36 cellular contexts compared by ENCODE assay signal in the genomic region with DNA sequence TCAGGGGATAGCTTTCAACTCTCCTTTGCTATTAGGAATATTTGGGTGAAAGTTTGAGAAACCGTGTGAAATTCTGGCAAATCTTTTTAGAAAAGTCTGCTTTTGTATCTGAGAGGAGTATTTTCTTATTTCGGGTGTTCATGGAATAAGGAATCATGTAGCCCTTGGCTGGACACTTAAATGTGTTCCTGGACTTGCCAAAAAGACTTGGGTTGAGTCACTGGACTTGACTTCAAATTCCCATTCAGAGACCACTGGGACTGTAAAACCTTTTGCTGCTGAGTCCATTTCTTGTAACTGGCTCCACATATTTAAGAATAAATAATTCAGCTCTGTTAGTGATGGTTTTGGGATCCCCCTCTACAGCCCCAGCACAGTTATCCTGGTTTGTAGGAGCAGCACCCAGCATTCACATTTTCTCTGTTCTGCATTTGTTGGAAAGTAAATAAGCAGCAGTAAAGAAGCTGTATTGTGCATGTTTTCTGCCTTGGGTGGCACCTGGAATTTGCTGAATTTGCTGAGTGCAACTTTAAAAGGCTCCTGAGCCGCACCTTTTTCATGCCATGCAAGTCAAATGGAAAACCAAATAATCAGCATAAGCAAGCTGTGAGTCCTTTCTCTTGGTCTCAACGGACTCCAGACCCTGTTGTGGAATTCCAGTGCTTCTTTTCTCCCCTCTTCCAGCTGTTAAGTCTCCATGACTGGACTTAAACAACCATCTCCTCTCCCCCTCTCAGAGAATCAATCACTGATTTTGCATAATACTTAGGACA. TPM values are rescaled to one million over a fixed set of nuclear protein-coding genes. Genes with fewer than 3 reads are reported as not detected.
DNase-seq lines count a peak whose midpoint lies in the region; ATAC-seq and TF ChIP-seq lines count a peak whose summit lies in the region.
"Had no signal": no experiment of that assay in that cellular context is flagged by ENCODE, and none has a peak within 500 bp of the region (broad histone marks: within the 10 kb centered on the region; RNA-seq: fewer than 3 reads in every experiment).

No MANE protein-coding gene starts in this region.

- DNase-seq in H7 (peak; percentile 59), iPS DF 6.9 (ENCODE audit: low read depth, low spot score) (peak; percentile 31), nephron progenitor cell (no peak), NCI-H1092 (lab: John Stamatoyannopoulos, UW) (no peak), BE2C (no peak)
- no peak for DNase-seq in T-helper 2 cell treated with Interferon-gamma antibody and Interleukin-4, amounts not matched to agents 5 μg/mL and 100 μg/mL, for 36 hours (ENCODE audit: low spot score)
- DNase-seq: activated CD4-positive, alpha-beta T cell treated with anti-CD3 and anti-CD28 coated beads, Interleukin-2, amount 50 U/mL, for 48 hours; activated T-cell treated with anti-CD3 and anti-CD28 coated beads, Interleukin-2, amount 50 U/mL, for 72 hours; AML-193; CD4-positive, alpha-beta T cell; central memory CD4-positive, alpha-beta T cell; DMS79 treated with DMSO at 0.1 percent for 48 hours; GM23248; hypothalamus; Karpas-422; kidney; lower lobe of right lung; NCI-H1436; NCI-H345; right cardiac atrium; Right ventricle myocardium superior; stimulated activated CD8-positive, alpha-beta memory T cell treated with anti-CD3 and anti-CD28 coated beads, Interleukin-4, amount 100 ng/mL, for 48 hours; stomach; T-helper 17 cell; tibial artery had no signal

- H3K4me3 Mint-ChIP-seq in nephron progenitor cell, result peak overlapping the region; percentile 24
- H3K4me3 Mint-ChIP-seq in T-helper 2 cell treated with Interferon-gamma antibody and Interleukin-4, amounts not matched to agents 5 μg/mL and 100 μg/mL, for 36 hours, result no peak overlapping the region
- H3K4me3 Mint-ChIP-seq: activated T-cell treated with anti-CD3 and anti-CD28 coated beads, Interleukin-2, amount 50 U/mL, for 72 hours; CD4-positive, alpha-beta T cell; dendritic cell treated with granulocyte-macrophage colony-stimulating factor and Interleukin-4, amounts not matched to agents 40 ng/mL and 50 ng/mL, for 4 days; neural crest cell; T-helper 17 cell had no signal

- peak overlapping the region; percentile 47 for H3K27ac ChIP-seq in ectodermal cell (ENCODE audit: insufficient read depth, low read depth, low read length, poor library complexity, severe bottlenecking)
- H3K27ac ChIP-seq in iPS DF 6.9 (ENCODE audit: low read length), result no peak overlapping the region
- H3K27ac ChIP-seq: esophagus muscularis mucosa, gastroesophageal sphincter, GM23248, lower lobe of right lung, stomach, tibial artery had no signal

- no peaks in the 10 kb centered on the region for H3K27me3 ChIP-seq in H7 (ENCODE audit: control insufficient read depth, insufficient read depth, low read length)
- no peaks in the 10 kb centered on the region for H3K27me3 ChIP-seq in ectodermal cell (ENCODE audit: control insufficient read depth, insufficient read depth, low read length, poor library complexity, severe bottlenecking)
- H3K27me3 ChIP-seq in iPS DF 6.9 (ENCODE audit: control insufficient read depth, insufficient read depth, low read length), result no peaks in the 10 kb centered on the region
- no peaks in the 10 kb centered on the region for H3K27me3 ChIP-seq in BE2C
- H3K27me3 ChIP-seq: esophagus muscularis mucosa, gastroesophageal sphincter, stomach, tibial artery had no signal

- peaks cover 78% of the 10 kb centered on the region for H3K4me1 Mint-ChIP-seq in nephron progenitor cell
- no peaks in the 10 kb centered on the region for H3K4me1 Mint-ChIP-seq in T-helper 2 cell treated with Interferon-gamma antibody and Interleukin-4, amounts not matched to agents 5 μg/mL and 100 μg/mL, for 36 hours (ENCODE audit: low read depth)
- H3K4me1 Mint-ChIP-seq: neural crest cell, T-helper 17 cell had no signal

- H3K36me3 Mint-ChIP-seq in nephron progenitor cell (ENCODE audit: low read depth), result peaks cover under 1% of the 10 kb centered on the region
- H3K36me3 Mint-ChIP-seq in T-helper 2 cell treated with Interferon-gamma antibody and Interleukin-4, amounts not matched to agents 5 μg/mL and 100 μg/mL, for 36 hours (ENCODE audit: low read depth), result no peaks in the 10 kb centered on the region

- TF ChIP-seq CTCF in nephron progenitor cell (IDR thresholded peaks at IDR 0.05), result no peak
- no peak for TF ChIP-seq CTCF in BE2C (IDR thresholded peaks at IDR 0.05; ENCODE audit: low read depth, low read length)

- H3K27ac Mint-ChIP-seq in nephron progenitor cell, result peak overlapping the region; percentile 98
- H3K27ac Mint-ChIP-seq in T-helper 2 cell treated with Interferon-gamma antibody and Interleukin-4, amounts not matched to agents 5 μg/mL and 100 μg/mL, for 36 hours, result no peak overlapping the region
- H3K27ac Mint-ChIP-seq: activated T-cell treated with anti-CD3 and anti-CD28 coated beads, Interleukin-2, amount 50 U/mL, for 72 hours; CD4-positive, alpha-beta T cell; dendritic cell treated with granulocyte-macrophage colony-stimulating factor and Interleukin-4, amounts not matched to agents 40 ng/mL and 50 ng/mL, for 4 days; T-helper 17 cell had no signal

- no peaks in the 10 kb centered on the region for H3K27me3 Mint-ChIP-seq in nephron progenitor cell (ENCODE audit: low read depth, poor library complexity)
- H3K27me3 Mint-ChIP-seq in T-helper 2 cell treated with Interferon-gamma antibody and Interleukin-4, amounts not matched to agents 5 μg/mL and 100 μg/mL, for 36 hours (ENCODE audit: low read depth), result peaks cover 6% of the 10 kb centered on the region

- no peaks in the 10 kb centered on the region for H3K36me3 ChIP-seq in H7 (replicated peaks; ENCODE audit: control insufficient read depth, insufficient read depth, low read length)
- no peaks in the 10 kb centered on the region for H3K36me3 ChIP-seq in ectodermal cell (ENCODE audit: control insufficient read depth, insufficient read depth, low read length)
- H3K36me3 ChIP-seq in iPS DF 6.9 (ENCODE audit: control insufficient read depth, insufficient read depth, low read length), result no peaks in the 10 kb centered on the region
- no peaks in the 10 kb centered on the region for H3K36me3 ChIP-seq in BE2C
- H3K36me3 ChIP-seq: esophagus muscularis mucosa, gastroesophageal sphincter, lower lobe of right lung, stomach, tibial artery had no signal

- peaks cover 49% of the 10 kb centered on the region for H3K4me1 ChIP-seq in ectodermal cell (ENCODE audit: control insufficient read depth, insufficient read depth, low read length)
- peaks cover 6% of the 10 kb centered on the region for H3K4me1 ChIP-seq in iPS DF 6.9 (ENCODE audit: control insufficient read depth, insufficient read depth, low read length)
- no peaks in the 10 kb centered on the region for H3K4me1 ChIP-seq in BE2C
- H3K4me1 ChIP-seq: lower lobe of right lung had no signal

- ATAC-seq in HG03097 (IDR thresholded peaks at IDR 0.05; ENCODE audit: low FRiP score, unreplicated experiment), result no peak
- ATAC-seq: activated CD4-positive, CD25-positive, alpha-beta regulatory T cell treated with anti-CD3 and anti-CD28 coated beads, Interleukin-2, amount 50 U/mL, for 24 hours; activated T-cell treated with anti-CD3 and anti-CD28 coated beads, Interleukin-2, amount 50 U/mL, for 72 hours; gastroesophageal sphincter; Panc1; SK-N-SH treated with all-trans-retinoic acid at 6 μM for 48 hours; T-helper 17 cell had no signal

- 65 to 66% methylated on average over 3 of the region's 4 CpGs for WGBS in ectodermal cell, 2 experiments
- 100% methylated on average over 1 of the region's 4 CpGs for WGBS in iPS DF 6.9 (ENCODE audit: insufficient coverage, insufficient read length)

- H3K4me3 ChIP-seq in H7 (ENCODE audit: insufficient read depth, low read depth, low read length) (no peak overlapping the region), ectodermal cell (ENCODE audit: insufficient read depth, low read depth, low read length) (no peak overlapping the region), iPS DF 6.9 (ENCODE audit: low read length) (no peak overlapping the region), BE2C (ENCODE audit: low read depth, low read length) (no peak overlapping the region)
- H3K4me3 ChIP-seq: esophagus muscularis mucosa, gastroesophageal sphincter, GM23248, lower lobe of right lung, stomach, tibial artery had no signal

- peaks cover under 1% of the 10 kb centered on the region for H3K9me3 Mint-ChIP-seq in nephron progenitor cell
- H3K9me3 Mint-ChIP-seq in T-helper 2 cell treated with Interferon-gamma antibody and Interleukin-4, amounts not matched to agents 5 μg/mL and 100 μg/mL, for 36 hours, result no peaks in the 10 kb centered on the region
- H3K9me3 Mint-ChIP-seq: activated T-cell treated with anti-CD3 and anti-CD28 coated beads, Interleukin-2, amount 50 U/mL, for 72 hours; CD4-positive, alpha-beta T cell; dendritic cell treated with granulocyte-macrophage colony-stimulating factor and Interleukin-4, amounts not matched to agents 40 ng/mL and 50 ng/mL, for 4 days; neural crest cell had no signal

- no peaks in the 10 kb centered on the region for H3K9me3 ChIP-seq in ectodermal cell (ENCODE audit: control insufficient read depth, low read length)
- no peaks in the 10 kb centered on the region for H3K9me3 ChIP-seq in iPS DF 6.9 (ENCODE audit: control insufficient read depth, insufficient read depth, low read length)
- no peaks in the 10 kb centered on the region for H3K9me3 ChIP-seq in BE2C
- H3K9me3 ChIP-seq: esophagus muscularis mucosa, gastroesophageal sphincter, lower lobe of right lung, stomach, tibial artery had no signal

RNA-seq across cellular contexts. Expression of a gene that starts 5.5 kb away (rescaled TPM):
- total RNA-seq in H7 (2014; rRNA removed; shearing (Covaris generic)), result not detected in 2 replicates
- not detected for polyA plus RNA-seq in ectodermal cell (2013, experiment 1 of 4)
- polyA plus RNA-seq in ectodermal cell (2013, experiment 2 of 4), result not detected
- polyA plus RNA-seq in ectodermal cell (2013, experiment 3 of 4), result not detected
- polyA plus RNA-seq in ectodermal cell (2013, experiment 4 of 4), result not detected
- not detected for polyA plus RNA-seq in BE2C (2012; ENCODE audit: insufficient read depth, insufficient read length, low read depth)
- total RNA-seq: A673; activated T-cell treated with anti-CD3 and anti-CD28 coated beads, Interleukin-2, amount 50 U/mL, for 72 hours; CD4-positive, alpha-beta T cell; esophagus muscularis mucosa; gastroesophageal sphincter; GM23248; kidney; lower lobe of right lung; neural crest cell; posterior vena cava; right cardiac atrium; Right ventricle myocardium superior; stomach; T-helper 17 cell had no signal
- polyA plus RNA-seq: GM23248, right cardiac atrium, stomach had no signal

RNA-seq across cellular contexts. Expression of a gene that starts 22.1 kb away (rescaled TPM):
- total RNA-seq in H7 (2014; rRNA removed; shearing (Covaris generic)), result 0.44 TPM in 1 of 2 replicates, not detected in the other
- 1.1 TPM for polyA plus RNA-seq in ectodermal cell (2013, experiment 1 of 4)
- 1.4 TPM for polyA plus RNA-seq in ectodermal cell (2013, experiment 2 of 4)
- polyA plus RNA-seq in ectodermal cell (2013, experiment 3 of 4), result 2.4 TPM
- polyA plus RNA-seq in ectodermal cell (2013, experiment 4 of 4), result 1.3 TPM
- not detected for polyA plus RNA-seq in BE2C (2012; ENCODE audit: insufficient read depth, insufficient read length, low read depth)
- total RNA-seq: activated T-cell treated with anti-CD3 and anti-CD28 coated beads, Interleukin-2, amount 50 U/mL, for 72 hours; CD4-positive, alpha-beta T cell; GM23248; posterior vena cava; T-helper 17 cell had no signal
- polyA plus RNA-seq: GM23248, right cardiac atrium had no signal

Comparison
In these comparisons a context has a peak if more than half of its experiments do, and no peak if none do; other contexts are left out.
1. DNase-seq: peak in H7 (single experiment) and iPS DF 6.9 (single experiment); none in nephron progenitor cell (single experiment), NCI-H1092 (single experiment), BE2C (single experiment) and T-helper 2 cell treated with Interferon-gamma antibody and Interleukin-4, amounts not matched to agents 5 μg/mL and 100 μg/mL, for 36 hours (single experiment).